8 cellular contexts compared by ENCODE assay signal in the genomic region with DNA sequence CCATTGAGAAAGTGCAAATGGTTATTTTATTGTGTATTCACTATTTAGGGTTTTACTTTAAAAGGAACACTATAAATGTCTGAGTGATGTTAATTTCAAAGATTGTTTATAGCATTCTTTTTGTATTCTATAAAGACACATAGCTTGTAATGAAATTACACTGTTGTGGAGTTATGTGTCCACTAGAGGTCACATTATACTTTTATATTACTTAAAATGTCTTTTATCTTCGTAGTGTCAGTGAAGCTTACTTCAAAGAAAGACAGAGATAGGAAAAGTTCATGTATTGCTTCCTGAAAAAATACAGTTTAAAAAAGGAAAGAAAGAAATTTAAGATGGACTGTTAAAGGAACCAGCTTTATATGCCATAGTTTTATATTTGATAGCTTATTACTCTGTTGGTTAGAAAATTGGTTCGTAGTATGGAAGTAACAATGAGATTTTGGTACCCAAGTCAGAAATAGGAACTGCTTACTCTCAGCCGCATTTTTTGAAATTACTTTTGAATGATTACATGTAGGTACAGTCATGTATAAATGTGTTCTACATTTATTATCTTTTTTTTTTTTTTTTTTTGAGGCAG. TPM values are rescaled to one million over a fixed set of nuclear protein-coding genes. Genes with fewer than 3 reads are reported as not detected.
DNase-seq lines count a peak whose midpoint lies in the region; ATAC-seq lines count a peak whose summit lies in the region.

No MANE protein-coding gene starts in this region.

- peak; percentile 52 for ATAC-seq in HG02885 (IDR thresholded peaks at IDR 0.05; ENCODE audit: poor library complexity, unreplicated experiment)
- ATAC-seq in HG03469 (IDR thresholded peaks at IDR 0.05; ENCODE audit: unreplicated experiment) = no peak
- ATAC-seq in HG03442 (IDR thresholded peaks at IDR 0.05; ENCODE audit: unreplicated experiment) = no peak

- DNase-seq in COLO829 (ENCODE audit: low spot score) (peak; percentile 45), SW480 (ENCODE audit: low spot score) (peak; percentile 60), germinal center (ENCODE audit: low spot score) (peak; percentile 35), mesenteric fat pad (ENCODE audit: low spot score) (no peak)
- no peak for DNase-seq in stimulated activated CD8-positive, alpha-beta memory T cell treated with anti-CD3 and anti-CD28 coated beads, Interleukin-4, amount 100 ng/mL, for 48 hours

RNA-seq across cellular contexts. Expression of a gene that starts 20.5 kb away (rescaled TPM):
- 6.4 TPM for total RNA-seq in mesenteric fat pad

RNA-seq across cellular contexts. Expression of a gene that starts 20.8 kb away (rescaled TPM):
- 1.5 TPM for total RNA-seq in mesenteric fat pad

Comparison
In these comparisons a context has a peak if more than half of its experiments do, and no peak if none do; other contexts are left out.
1. DNase-seq: peak in COLO829 (single experiment), SW480 (single experiment) and germinal center (single experiment); none in stimulated activated CD8-positive, alpha-beta memory T cell treated with anti-CD3 and anti-CD28 coated beads, Interleukin-4, amount 100 ng/mL, for 48 hours (single experiment) and mesenteric fat pad (single experiment).